Comparison of ENCODE assay signal across 17 cellular contexts in genomic region chr6:110581682-110582081, GRCh38.
"Had no signal": no experiment of that assay in that cellular context is flagged by ENCODE, and none has a peak within 500 bp of the region (broad histone marks: within the 10 kb centered on the region; RNA-seq: fewer than 3 reads in every experiment).

No MANE protein-coding gene starts in this region.

- H3K27me3 Mint-ChIP-seq: progenitor cell of endocrine pancreas had no signal

- H3K36me3 Mint-ChIP-seq: stimulated activated effector memory CD8-positive, alpha-beta T cell treated with anti-CD3 and anti-CD28 coated beads, Interleukin-12 subunit alpha, Interleukin-12 subunit beta, amount 100 ng/mL, for 72 hours had no signal

- DNase-seq: activated CD4-positive, alpha-beta T cell treated with anti-CD3 and anti-CD28 coated beads for 1 hour; activated CD4-positive, alpha-beta T cell treated with anti-CD3 and anti-CD28 coated beads, Interleukin-2, amount 50 U/mL, for 48 hours; activated gamma-delta T cell; activated naive CD8-positive, alpha-beta T cell treated with anti-CD3 and anti-CD28 coated beads for 36 hours; activated T-cell treated with anti-CD3 and anti-CD28 coated beads, Interleukin-2, amount 50 U/mL, for 48 hours; anterior cingulate cortex; cerebellar nuclear complex; dermis blood vessel endothelial cell; hippocampal formation; left cardiac atrium; naive thymus-derived CD4-positive, alpha-beta T cell; nucleus accumbens; right cardiac atrium; thyroid gland; uterus had no signal

- ATAC-seq: left cardiac atrium; naive thymus-derived CD4-positive, alpha-beta T cell; right cardiac atrium; stimulated activated effector memory CD8-positive, alpha-beta T cell treated with anti-CD3 and anti-CD28 coated beads, Interleukin-12 subunit alpha, Interleukin-12 subunit beta, amount 100 ng/mL, for 72 hours had no signal

- H3K4me3 Mint-ChIP-seq: activated naive CD8-positive, alpha-beta T cell treated with anti-CD3 and anti-CD28 coated beads for 36 hours; naive thymus-derived CD4-positive, alpha-beta T cell; stimulated activated effector memory CD8-positive, alpha-beta T cell treated with anti-CD3 and anti-CD28 coated beads, Interleukin-12 subunit alpha, Interleukin-12 subunit beta, amount 100 ng/mL, for 72 hours had no signal

- H3K9me3 Mint-ChIP-seq: stimulated activated effector memory CD8-positive, alpha-beta T cell treated with anti-CD3 and anti-CD28 coated beads, Interleukin-12 subunit alpha, Interleukin-12 subunit beta, amount 100 ng/mL, for 72 hours had no signal

- H3K4me1 Mint-ChIP-seq: activated naive CD8-positive, alpha-beta T cell treated with anti-CD3 and anti-CD28 coated beads for 36 hours; naive thymus-derived CD4-positive, alpha-beta T cell; stimulated activated effector memory CD8-positive, alpha-beta T cell treated with anti-CD3 and anti-CD28 coated beads, Interleukin-12 subunit alpha, Interleukin-12 subunit beta, amount 100 ng/mL, for 72 hours had no signal

- H3K27ac Mint-ChIP-seq: activated naive CD8-positive, alpha-beta T cell treated with anti-CD3 and anti-CD28 coated beads for 36 hours; naive thymus-derived CD4-positive, alpha-beta T cell; progenitor cell of endocrine pancreas; stimulated activated effector memory CD8-positive, alpha-beta T cell treated with anti-CD3 and anti-CD28 coated beads, Interleukin-12 subunit alpha, Interleukin-12 subunit beta, amount 100 ng/mL, for 72 hours had no signal
